ENCODE assay signal across 14 cellular contexts in genomic region chr1:33361553-33362262, GRCh38. TPM values are rescaled to one million over a fixed set of nuclear protein-coding genes. Genes with fewer than 3 reads are reported as not detected.
DNase-seq lines count a peak whose midpoint lies in the region; ATAC-seq, FAIRE-seq and TF ChIP-seq lines count a peak whose summit lies in the region.
"Had no signal": no experiment of that assay in that cellular context is flagged by ENCODE, and none has a peak within 500 bp of the region (broad histone marks: within the 10 kb centered on the region; RNA-seq: fewer than 3 reads in every experiment).

No MANE protein-coding gene starts in this region.

- no peaks in the 10 kb centered on the region for H3K27me3 ChIP-seq in A673 (replicated peaks; ENCODE audit: insufficient read depth, low read depth, low read length, poor library complexity)
- no peaks in the 10 kb centered on the region for H3K27me3 ChIP-seq in esophagus muscularis mucosa
- H3K27me3 ChIP-seq: body of pancreas, suprapubic skin had no signal

- no peak for TF ChIP-seq EP300 in esophagus muscularis mucosa (IDR thresholded peaks at IDR 0.05)

- TF ChIP-seq CTCF in A673 (conservative IDR thresholded peaks at IDR 0.05; ENCODE audit: low read depth, low read length) (no peak), esophagus muscularis mucosa (IDR thresholded peaks at IDR 0.05) (no peak), mesothelial cell of epicardium (IDR thresholded peaks at IDR 0.05; ENCODE audit: unreplicated experiment) (no peak)

- BruUV-seq in A673 (replicated peaks; lab: Mats Ljungman, UMichigan) = no TSS peak

- FAIRE-seq in RCC 7860 (lab: Jason Lieb, UNC) = no peak
- FAIRE-seq: G401.6 had no signal

- TF ChIP-seq POLR2A in esophagus muscularis mucosa (IDR thresholded peaks at IDR 0.05; ENCODE audit: low read depth) = no peak

- intact Hi-C loops in A673 (cut with micrococcal nuclease; ENCODE audit: unreplicated experiment) = loop anchor here (5.0 kb wide), 2 partner anchors 96 to 234 kb away; no protein-coding TSS in a partner anchor
- intact Hi-C loops in esophagus muscularis mucosa (cut with DNase I) = loop anchor here (10.0 kb wide), 1 partner anchor 147 kb away; no protein-coding TSS in a partner anchor

- 67% methylated on average over 11 of the region's 11 CpGs for WGBS in esophagus muscularis mucosa

- peaks cover 20% of the 10 kb centered on the region for H3K36me3 Mint-ChIP-seq in mesothelial cell of epicardium

- H3K9me3 Mint-ChIP-seq in mesothelial cell of epicardium = no peaks in the 10 kb centered on the region
- H3K9me3 Mint-ChIP-seq: activated T-cell treated with anti-CD3 and anti-CD28 coated beads, Interleukin-2, amount 50 U/mL, for 72 hours had no signal

- H3K4me1 ChIP-seq in A673 (ENCODE audit: insufficient read depth, low read length, poor library complexity, severe bottlenecking) (peaks cover 44% of the 10 kb centered on the region), esophagus muscularis mucosa (peaks cover 54 to 63% (median 57%) of the 10 kb centered on the region in 4 donors)

- no peaks in the 10 kb centered on the region for H3K9me3 ChIP-seq in A673 (ENCODE audit: low read depth, low read length, poor library complexity, severe bottlenecking)
- no peaks in the 10 kb centered on the region for H3K9me3 ChIP-seq in esophagus muscularis mucosa
- H3K9me3 ChIP-seq: body of pancreas, suprapubic skin had no signal

- peaks cover 73% of the 10 kb centered on the region for H3K4me1 Mint-ChIP-seq in mesothelial cell of epicardium

- H3K4me3 ChIP-seq in A673 (ENCODE audit: low read depth, low read length, poor library complexity, severe bottlenecking) (no peak overlapping the region), esophagus muscularis mucosa (no peak overlapping the region)
- H3K4me3 ChIP-seq: body of pancreas, suprapubic skin had no signal

- POLR2A ChIA-PET in A673 (lab: Charles Lee; ENCODE audit: low non-redundant PET) = no interaction called here

- ATAC-seq in GM21825 (IDR thresholded peaks at IDR 0.05; ENCODE audit: unreplicated experiment) = no peak
- no peak for ATAC-seq in HG02870 (IDR thresholded peaks at IDR 0.05; ENCODE audit: unreplicated experiment)
- ATAC-seq: activated T-cell treated with anti-CD3 and anti-CD28 coated beads, Interleukin-2, amount 50 U/mL, for 72 hours; body of pancreas had no signal

- H3K27ac ChIP-seq in A673 (ENCODE audit: low read depth, low read length, poor library complexity, severe bottlenecking) = peak overlapping the region; percentile 94
- peak overlapping the region; percentile 15 to 79 (median 63) for H3K27ac ChIP-seq in esophagus muscularis mucosa (replicated peaks in 1 of 4)
- H3K27ac ChIP-seq: suprapubic skin had no signal

- peaks cover 11% of the 10 kb centered on the region for H3K36me3 ChIP-seq in A673 (ENCODE audit: insufficient read depth, low read length, poor library complexity, severe bottlenecking)
- peaks cover 0 to 9% (median 2%) of the 10 kb centered on the region in 4 donors for H3K36me3 ChIP-seq in esophagus muscularis mucosa
- H3K36me3 ChIP-seq: suprapubic skin had no signal

- CTCF ChIA-PET in A673 (lab: Charles Lee) = no interaction called here

- H3K27ac Mint-ChIP-seq in mesothelial cell of epicardium = peak overlapping the region; percentile 96
- H3K27ac Mint-ChIP-seq: activated T-cell treated with anti-CD3 and anti-CD28 coated beads, Interleukin-2, amount 50 U/mL, for 72 hours had no signal

- no peaks in the 10 kb centered on the region for H3K27me3 Mint-ChIP-seq in mesothelial cell of epicardium (ENCODE audit: low read depth)

- DNase-seq in A673 (ENCODE audit: low spot score) (no peak), OCI-M2 (lab: John Stamatoyannopoulos, UW; ENCODE audit: unreplicated experiment) (peak; percentile 38), esophagus muscularis mucosa (ENCODE audit: extremely low spot score) (no peak), mesothelial cell of epicardium (ENCODE audit: low spot score in 2 of 2, unreplicated experiment in 2 of 2) (no peak), mucosa of gallbladder (ENCODE audit: low spot score) (no peak), RCC 7860 (ENCODE audit: low spot score) (no peak)
- DNase-seq: activated T-cell treated with anti-CD3 and anti-CD28 coated beads, Interleukin-2, amount 50 U/mL, for 72 hours; body of pancreas; NCI-H146; stimulated activated CD4-positive, alpha-beta T cell treated with anti-CD3 and anti-CD28 coated beads, Interleukin-4, amount 100 ng/mL, for 1 hour had no signal

- H3K4me3 Mint-ChIP-seq in mesothelial cell of epicardium = no peak overlapping the region
- H3K4me3 Mint-ChIP-seq: activated T-cell treated with anti-CD3 and anti-CD28 coated beads, Interleukin-2, amount 50 U/mL, for 72 hours had no signal

RNA-seq across cellular contexts. Expression of gene A3GALT2, which starts 40.8 kb away (rescaled TPM):
- total RNA-seq in A673 (2021) (0.39 TPM in 1 of 2 replicates, not detected in the other), esophagus muscularis mucosa (not detected), mesothelial cell of epicardium (0.51 to 0.58 TPM (median 0.52 TPM) in 3 replicates), mucosa of gallbladder (not detected)
- total RNA-seq: activated T-cell treated with anti-CD3 and anti-CD28 coated beads, Interleukin-2, amount 50 U/mL, for 72 hours; body of pancreas; suprapubic skin had no signal
